ENCODE assay signal across 19 cellular contexts in genomic region chr6:100350139-100350538, GRCh38.
DNase-seq lines count a peak whose midpoint lies in the region; ATAC-seq and TF ChIP-seq lines count a peak whose summit lies in the region.
"Had no signal": no experiment of that assay in that cellular context is flagged by ENCODE, and none has a peak within 500 bp of the region (broad histone marks: within the 10 kb centered on the region; RNA-seq: fewer than 3 reads in every experiment).

No MANE protein-coding gene starts in this region.

- TF ChIP-seq EP300 in neural cell (conservative IDR thresholded peaks at IDR 0.05; ENCODE audit: poor library complexity, severe bottlenecking): peak; percentile 71

- H3K14ac ChIP-seq in IMR-90 (replicated peaks; ENCODE audit: low read depth, low read length): 0 out of 2 replicates have a peak overlapping the region, but pooled peaks have one; percentile 15

- H3K36me3 Mint-ChIP-seq in activated CD4-positive, alpha-beta T cell treated with anti-CD3 and anti-CD28 coated beads, Interleukin-2, amount 10 ng/mL, durations not matched to agents 24 days and 14 days (ENCODE audit: low read depth): no peaks in the 10 kb centered on the region
- no peaks in the 10 kb centered on the region for H3K36me3 Mint-ChIP-seq in mesothelial cell of epicardium
- H3K36me3 Mint-ChIP-seq: CD4-positive, CD25-positive, alpha-beta regulatory T cell; CD8-positive, alpha-beta T cell had no signal

- H2BK15ac ChIP-seq in IMR-90 (ENCODE audit: low read depth, low read length): no peak overlapping the region

- H4K20me1 ChIP-seq in IMR-90 (ENCODE audit: insufficient read depth, low read length) (no peaks in the 10 kb centered on the region), neural cell (ENCODE audit: insufficient read depth) (no peaks in the 10 kb centered on the region)
- H4K20me1 ChIP-seq: BLaER1 had no signal

- H3K27me3 ChIP-seq in IMR-90 (ENCODE audit: control insufficient read depth, insufficient read depth, low read length) (no peaks in the 10 kb centered on the region), neural cell (ENCODE audit: insufficient read depth, low read depth, low read length) (no peaks in the 10 kb centered on the region)
- H3K27me3 ChIP-seq: BLaER1 had no signal

- no peak overlapping the region for H2AK5ac ChIP-seq in IMR-90 (ENCODE audit: low read depth, low read length)

- no peak overlapping the region for H4K91ac ChIP-seq in IMR-90 (ENCODE audit: insufficient read depth, low read depth, low read length)

- no peak overlapping the region for H3K4ac ChIP-seq in IMR-90 (ENCODE audit: low read depth, low read length)

- no peak overlapping the region for H3K4me3 ChIP-seq in IMR-90 (ENCODE audit: insufficient read depth, low read depth, low read length)
- peak overlapping the region; percentile 20 for H3K4me3 ChIP-seq in neural cell (ENCODE audit: low read length)
- H3K4me3 ChIP-seq: BLaER1, GM12878 had no signal

- peaks cover 2% of the 10 kb centered on the region for H3F3A ChIP-seq in neural cell (ENCODE audit: insufficient read depth, low read length, poor library complexity, severe bottlenecking)

- dilution Hi-C loops in IMR-90 (cut with HindIII; ENCODE audit: low sequenced_read_pairs, unreplicated experiment): no loop called here

- no peak overlapping the region for H2BK20ac ChIP-seq in IMR-90 (ENCODE audit: low read depth, low read length)

- no peak overlapping the region for H3K56ac ChIP-seq in IMR-90 (ENCODE audit: extremely low read depth, insufficient read depth, low read length)

- no peaks in the 10 kb centered on the region for H3K9me2 ChIP-seq in neural cell (ENCODE audit: insufficient read depth, low read length)

- H4K8ac ChIP-seq in IMR-90 (ENCODE audit: low read depth in 2 of 2, low read length in 2 of 2): no peak overlapping the region

- H3K9ac ChIP-seq in IMR-90 (ENCODE audit: low read depth, low read length): no peak overlapping the region
- H3K9ac ChIP-seq in neural cell (ENCODE audit: low read length): no peak overlapping the region
- H3K9ac ChIP-seq: BLaER1 had no signal

- H3K27ac ChIP-seq in IMR-90 (ENCODE audit: insufficient read depth, low read length) (no peak overlapping the region), neural cell (ENCODE audit: low read length) (peak overlapping the region; percentile 19)
- H3K27ac ChIP-seq: BLaER1, C4-2B had no signal

- in situ Hi-C loops in IMR-90 (cut with MboI; ENCODE audit: low sequenced_read_pairs): no loop called here

- BruUV-seq in IMR-90 (replicated peaks; lab: Mats Ljungman, UMichigan): no TSS peak

- H3K27ac Mint-ChIP-seq in activated CD4-positive, alpha-beta T cell treated with anti-CD3 and anti-CD28 coated beads, Interleukin-2, amount 10 ng/mL, durations not matched to agents 24 days and 14 days: no peak overlapping the region
- no peak overlapping the region for H3K27ac Mint-ChIP-seq in mesothelial cell of epicardium
- H3K27ac Mint-ChIP-seq: B cell; CD4-positive, CD25-positive, alpha-beta regulatory T cell; CD8-positive, alpha-beta T cell had no signal

- peaks cover 3% of the 10 kb centered on the region; the same call in 1 of the 2 replicates for H3K4me1 ChIP-seq in IMR-90 (ENCODE audit: control insufficient read depth, insufficient read depth, low read length)
- H3K4me1 ChIP-seq: Caco-2 had no signal

- no peak overlapping the region for H3K23ac ChIP-seq in IMR-90 (ENCODE audit: low read depth, low read length)

- POLR2A ChIA-PET in IMR-90 (lab: Charles Lee; ENCODE audit: unreplicated experiment): no interaction called here

- no peak overlapping the region for H4K5ac ChIP-seq in IMR-90 (ENCODE audit: low read depth, low read length)

- H3K36me3 ChIP-seq in IMR-90 (ENCODE audit: control insufficient read depth, insufficient read depth, low read length): no peaks in the 10 kb centered on the region
- no peaks in the 10 kb centered on the region for H3K36me3 ChIP-seq in neural cell (ENCODE audit: insufficient read depth, low read length)
- H3K36me3 ChIP-seq: BLaER1 had no signal

- TF ChIP-seq RAD21 in IMR-90 (IDR thresholded peaks at IDR 0.05; ENCODE audit: low read length): no peak
- no peak for TF ChIP-seq RAD21 in neural cell (conservative IDR thresholded peaks at IDR 0.05)

- no peaks in the 10 kb centered on the region for H3K9me3 Mint-ChIP-seq in activated CD4-positive, alpha-beta T cell treated with anti-CD3 and anti-CD28 coated beads, Interleukin-2, amount 10 ng/mL, durations not matched to agents 24 days and 14 days
- peaks cover 3% of the 10 kb centered on the region for H3K9me3 Mint-ChIP-seq in mesothelial cell of epicardium

- DNase-seq in IMR-90 (no peak), NCI-H69 (lab: John Stamatoyannopoulos, UW) (peak; percentile 65), mesothelial cell of epicardium (ENCODE audit: low spot score in 2 of 2, unreplicated experiment in 2 of 2) (no peak)
- DNase-seq in activated CD4-positive, alpha-beta T cell treated with anti-CD3 and anti-CD28 coated beads, Interleukin-2, amount 10 ng/mL, durations not matched to agents 24 days and 14 days: no peak
- DNase-seq: Caco-2; CD4-positive, CD25-positive, alpha-beta regulatory T cell; CD8-positive, alpha-beta T cell; DMS153; EL; GDM1; H7; HCEC 1CT had no signal

- intact Hi-C loops in IMR-90 (cut with micrococcal nuclease): no loop called here
- intact Hi-C loops in activated CD4-positive, alpha-beta T cell treated with anti-CD3 and anti-CD28 coated beads, Interleukin-2, amount 10 ng/mL, durations not matched to agents 24 days and 14 days (cut with micrococcal nuclease): no loop called here

- H3K27me3 Mint-ChIP-seq in activated CD4-positive, alpha-beta T cell treated with anti-CD3 and anti-CD28 coated beads, Interleukin-2, amount 10 ng/mL, durations not matched to agents 24 days and 14 days: no peaks in the 10 kb centered on the region
- H3K27me3 Mint-ChIP-seq in mesothelial cell of epicardium (ENCODE audit: low read depth): no peaks in the 10 kb centered on the region
- H3K27me3 Mint-ChIP-seq: B cell; CD4-positive, CD25-positive, alpha-beta regulatory T cell had no signal

- H3K4me1 Mint-ChIP-seq in activated CD4-positive, alpha-beta T cell treated with anti-CD3 and anti-CD28 coated beads, Interleukin-2, amount 10 ng/mL, durations not matched to agents 24 days and 14 days: no peaks in the 10 kb centered on the region
- peaks cover 8% of the 10 kb centered on the region for H3K4me1 Mint-ChIP-seq in mesothelial cell of epicardium
- H3K4me1 Mint-ChIP-seq: B cell; CD4-positive, CD25-positive, alpha-beta regulatory T cell had no signal

- no peak for TF ChIP-seq CTCF in IMR-90 (conservative IDR thresholded peaks at IDR 0.05; ENCODE audit: low read depth, low read length)
- TF ChIP-seq CTCF in neural cell (IDR thresholded peaks at IDR 0.05; ENCODE audit: poor library complexity, severe bottlenecking): no peak
- TF ChIP-seq CTCF in mesothelial cell of epicardium (IDR thresholded peaks at IDR 0.05; ENCODE audit: unreplicated experiment): no peak

- H3K4me2 ChIP-seq in IMR-90 (ENCODE audit: low read depth, low read length): no peak overlapping the region
- peak overlapping the region; percentile 11 for H3K4me2 ChIP-seq in neural cell (ENCODE audit: low read length)
- H3K4me2 ChIP-seq: BLaER1 had no signal

- CTCF ChIA-PET in IMR-90 (lab: Yijun Ruan, JAX): no interaction called here

- H3K18ac ChIP-seq in IMR-90 (ENCODE audit: low read depth, low read length): no peak overlapping the region

- H3K79me1 ChIP-seq in IMR-90 (ENCODE audit: low read depth in 1 of 2, low read length in 2 of 2): no peaks in the 10 kb centered on the region

- H3K4me3 Mint-ChIP-seq in activated CD4-positive, alpha-beta T cell treated with anti-CD3 and anti-CD28 coated beads, Interleukin-2, amount 10 ng/mL, durations not matched to agents 24 days and 14 days: no peak overlapping the region
- H3K4me3 Mint-ChIP-seq in mesothelial cell of epicardium: no peak overlapping the region
- H3K4me3 Mint-ChIP-seq: B cell; CD4-positive, CD25-positive, alpha-beta regulatory T cell; CD8-positive, alpha-beta T cell had no signal

- TF ChIP-seq POLR2A in IMR-90 (IDR thresholded peaks at IDR 0.05; ENCODE audit: low read depth, low read length): no peak

- H2AFZ ChIP-seq in IMR-90 (replicated peaks; ENCODE audit: low read length, poor library complexity) (no peak overlapping the region), neural cell (ENCODE audit: low read depth, low read length) (no peak overlapping the region)

- ATAC-seq in IMR-90 (ENCODE audit: low read depth) (no peak), HG03025 (IDR thresholded peaks at IDR 0.05; ENCODE audit: low FRiP score, unreplicated experiment) (no peak), GM21786 (IDR thresholded peaks at IDR 0.05; ENCODE audit: unreplicated experiment) (no peak)
- ATAC-seq: CD8-positive, alpha-beta T cell; GM12878 had no signal

- H3K9me3 ChIP-seq in IMR-90 (ENCODE audit: control insufficient read depth, insufficient read depth, low read length) (no peaks in the 10 kb centered on the region), neural cell (ENCODE audit: low read length) (no peaks in the 10 kb centered on the region)
- H3K9me3 ChIP-seq: BLaER1, Caco-2 had no signal

- H2AK9ac ChIP-seq in IMR-90 (replicated peaks; ENCODE audit: low read depth, low read length, poor library complexity): no peak overlapping the region

- H2BK5ac ChIP-seq in IMR-90 (ENCODE audit: low read depth, low read length, poor library complexity, severe bottlenecking): no peak overlapping the region

- no peak overlapping the region for H2BK120ac ChIP-seq in IMR-90 (ENCODE audit: low read depth, low read length)

- no peaks in the 10 kb centered on the region for H3K9me1 ChIP-seq in IMR-90 (ENCODE audit: insufficient read depth, low read length)

- H3K79me2 ChIP-seq in neural cell (replicated peaks; ENCODE audit: insufficient read depth, low read length): no peaks in the 10 kb centered on the region

TF ChIP-seq in IMR-90, 13 proteins besides CTCF, POLR2A, EP300 and RAD21:
- no peak for TF ChIP-seq NFE2L2 (IDR thresholded peaks at IDR 0.05; ENCODE audit: low read depth, low read length)
- no peak for TF ChIP-seq RFX5 (IDR thresholded peaks at IDR 0.05; ENCODE audit: low read depth, low read length)
- no peak for TF ChIP-seq CHD1 (IDR thresholded peaks at IDR 0.05; ENCODE audit: low read depth, low read length)
- no peak for TF ChIP-seq FOS (IDR thresholded peaks at IDR 0.05; ENCODE audit: low read depth, low read length)
- TF ChIP-seq BHLHE40 (IDR thresholded peaks at IDR 0.05; ENCODE audit: low read depth, low read length): no peak
